19 cellular contexts compared by ENCODE assay signal in genomic region chr4:100257567-100257966, GRCh38.
DNase-seq lines count a peak whose midpoint lies in the region; ATAC-seq and FAIRE-seq lines count a peak whose summit lies in the region.
"Had no signal": no experiment of that assay in that cellular context is flagged by ENCODE, and none has a peak within 500 bp of the region (broad histone marks: within the 10 kb centered on the region; RNA-seq: fewer than 3 reads in every experiment).

No MANE protein-coding gene starts in this region.

- H3K9me3 ChIP-seq in SJCRH30 (replicated peaks), result no peaks in the 10 kb centered on the region
- H3K9me3 ChIP-seq: ovary, SJSA1 had no signal

- H3K36me3 ChIP-seq in SJCRH30, result no peaks in the 10 kb centered on the region
- H3K36me3 ChIP-seq: ovary, SJSA1, spleen had no signal

- peak; percentile 31 for FAIRE-seq in RCC 7860 (lab: Jason Lieb, UNC)
- FAIRE-seq: HTR-8/SVneo had no signal

- no peaks in the 10 kb centered on the region for H3K27me3 ChIP-seq in SJCRH30
- H3K27me3 ChIP-seq: ovary, SJSA1, spleen had no signal

- no peak overlapping the region for H3K4me3 ChIP-seq in Jurkat, Clone E6-1 (ENCODE audit: low read length)
- H3K4me3 ChIP-seq in SJCRH30, result no peak overlapping the region
- H3K4me3 ChIP-seq: ovary, SJSA1, spleen had no signal

- peak; percentile 98 to 99 for DNase-seq in AML-193 (lab: John Stamatoyannopoulos, UW)
- peak; percentile 29 for DNase-seq in Jurkat, Clone E6-1 (ENCODE audit: low read depth, low spot score)
- peak; percentile 68 for DNase-seq in RCC 7860 (ENCODE audit: low spot score)
- peak; percentile 7 for DNase-seq in glomerular visceral epithelial cell (ENCODE audit: extremely low spot score)
- DNase-seq in NCI-H526 (lab: John Stamatoyannopoulos, UW), result no peak
- DNase-seq in NK-92 (lab: John Stamatoyannopoulos, UW; ENCODE audit: unreplicated experiment), result no peak
- DNase-seq in SJCRH30, result no peak
- DNase-seq: activated B cell treated with CpG ODN at 0.5 μM for 24 hours; activated CD8-positive, alpha-beta memory T cell treated with anti-CD3 and anti-CD28 coated beads, Interleukin-2, amount 50 U/mL, for 4 hours; effector CD4-positive, alpha-beta T cell; foreskin melanocyte; HFFc6; NCI-H146; NCI-H524 treated with DMSO at 0.1 percent for 48 hours; ovary; spleen had no signal

- H3K4me1 ChIP-seq in SJCRH30, result no peaks in the 10 kb centered on the region
- H3K4me1 ChIP-seq: SJSA1, spleen had no signal

- no peak overlapping the region for H3K27ac ChIP-seq in SJCRH30
- H3K27ac ChIP-seq: ovary, SJSA1, spleen had no signal

- ATAC-seq in GM18873 (IDR thresholded peaks at IDR 0.05; ENCODE audit: low FRiP score, unreplicated experiment), result no peak

Comparison
In these comparisons a context has a peak if more than half of its experiments do, and no peak if none do; other contexts are left out.
1. DNase-seq: peak in AML-193 (2 of 2), Jurkat, Clone E6-1 (single experiment), RCC 7860 (single experiment) and glomerular visceral epithelial cell (single experiment); none in NCI-H526 (0 of 2), NK-92 (single experiment) and SJCRH30 (0 of 2).